ENCODE assay signal across 8 cellular contexts in the genomic region with DNA sequence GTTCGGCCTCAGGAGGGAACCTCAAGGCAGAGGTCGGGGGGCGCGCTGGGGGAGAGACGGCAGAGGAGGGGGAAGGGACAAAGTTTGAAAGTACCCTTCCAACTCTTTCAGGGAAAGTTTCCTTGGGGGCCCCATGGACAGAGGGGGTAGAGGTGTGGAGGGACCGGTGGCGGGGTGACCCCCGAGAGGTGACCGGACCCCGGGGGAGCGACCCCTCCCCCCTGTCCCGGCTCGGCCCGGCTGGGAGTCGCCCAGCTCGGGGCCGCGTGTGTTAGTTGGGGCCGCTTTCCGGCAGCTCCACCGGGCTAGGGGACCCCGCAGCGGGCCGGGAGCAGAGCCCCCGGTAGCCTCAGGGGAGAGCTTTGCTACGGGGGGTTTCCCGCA. TPM values are rescaled to one million over a fixed set of nuclear protein-coding genes. Genes with fewer than 3 reads are reported as not detected.
DNase-seq lines count a peak whose midpoint lies in the region; ATAC-seq and TF ChIP-seq lines count a peak whose summit lies in the region.

No MANE protein-coding gene starts in this region.

- no peak for DNase-seq in AG04450 (ENCODE audit: low read depth, low spot score)
- peak; percentile 36 for DNase-seq in colonic mucosa
- DNase-seq in naive thymus-derived CD8-positive, alpha-beta T cell, result no peak
- no peak for DNase-seq in ureter (ENCODE audit: low spot score)

- H3K36me3 ChIP-seq in HUES64 (ENCODE audit: insufficient read depth, low read length), result no peaks in the 10 kb centered on the region
- H3K36me3 ChIP-seq in colonic mucosa, result no peaks in the 10 kb centered on the region

- H3K27me3 ChIP-seq in AG04450 (ENCODE audit: control insufficient read depth, insufficient read depth, low read length) (no peaks in the 10 kb centered on the region), HUES64 (ENCODE audit: insufficient read depth, low read length) (peaks cover 44% of the 10 kb centered on the region), colonic mucosa (no peaks in the 10 kb centered on the region)

- H3K27ac Mint-ChIP-seq in naive thymus-derived CD8-positive, alpha-beta T cell, result peak overlapping the region in 3 of 10 donors; percentile 24 to 70 (median 25)

- intact Hi-C loops in colonic mucosa (cut with DNase I), result no loop called here

- POLR2A ChIA-PET in AG04450 (lab: Yijun Ruan, JAX), result interaction anchor here (0.7 to 1.6 kb wide), 5 partner anchors 8 to 161 kb away, joined by 3 to 7 read pairs (median 4); a partner anchor contains a TSS
- POLR2A ChIA-PET in naive thymus-derived CD8-positive, alpha-beta T cell (lab: Charles Lee), result no interaction called here

- peaks cover 0 to 2% (median 0%) of the 10 kb centered on the region in 9 donors for H3K9me3 Mint-ChIP-seq in naive thymus-derived CD8-positive, alpha-beta T cell

- TF ChIP-seq CTCF in AG04450 (IDR thresholded peaks at IDR 0.05; ENCODE audit: low read depth, low read length), result no peak
- TF ChIP-seq CTCF in colonic mucosa (IDR thresholded peaks at IDR 0.05), result no peak

- H3K4me1 ChIP-seq in HUES64 (ENCODE audit: insufficient read depth, low read length) (peaks cover 9% of the 10 kb centered on the region; the same call in 1 of the 2 replicates), colonic mucosa (peaks cover 4% of the 10 kb centered on the region)

- H3K4me3 ChIP-seq in AG04450 (ENCODE audit: low read depth, low read length) (peak overlapping the region; percentile 80), HUES64 (ENCODE audit: low read length) (peak overlapping the region; percentile 83), colonic mucosa (peak overlapping the region; percentile 60)

- peak overlapping the region; percentile 90 for H3K9ac ChIP-seq in HUES64 (ENCODE audit: low read depth, low read length)
- peak overlapping the region; percentile 85 to 96 for H3K9ac ChIP-seq in colonic mucosa (ENCODE audit: low read depth in 2 of 2, low read length in 2 of 2)

- peak overlapping the region; percentile 50 to 80 (median 58) for H3K4me3 Mint-ChIP-seq in naive thymus-derived CD8-positive, alpha-beta T cell

- ATAC-seq in naive thymus-derived CD8-positive, alpha-beta T cell, result peak in 1 of 2 donors; percentile 9
- ATAC-seq in HG02970 (IDR thresholded peaks at IDR 0.05; ENCODE audit: low FRiP score, unreplicated experiment), result no peak
- no peak for ATAC-seq in HG03025 (IDR thresholded peaks at IDR 0.05; ENCODE audit: low FRiP score, unreplicated experiment)
- no peak for ATAC-seq in GM19455 (IDR thresholded peaks at IDR 0.05; ENCODE audit: unreplicated experiment)

- peaks cover 18 to 51% (median 44%) of the 10 kb centered on the region in 4 donors for H3K4me1 Mint-ChIP-seq in naive thymus-derived CD8-positive, alpha-beta T cell

- H3K36me3 Mint-ChIP-seq in naive thymus-derived CD8-positive, alpha-beta T cell, result peaks cover 0 to 3% (median 0%) of the 10 kb centered on the region in 3 donors

- peaks cover 22 to 53% (median 46%) of the 10 kb centered on the region in 5 donors for H3K27me3 Mint-ChIP-seq in naive thymus-derived CD8-positive, alpha-beta T cell

- peak overlapping the region; percentile 47 for H3K27ac ChIP-seq in AG04450 (ENCODE audit: low read depth, low read length)
- no peak overlapping the region; the same call in 1 of the 2 replicates for H3K27ac ChIP-seq in HUES64 (ENCODE audit: low read depth, low read length)
- peak overlapping the region; percentile 68 for H3K27ac ChIP-seq in colonic mucosa

- CTCF ChIA-PET in AG04450 (lab: Charles Lee), result interaction anchor here (1.2 kb wide), 1 partner anchor 198 kb away, joined by 3 read pairs; no protein-coding TSS in a partner anchor

- H3K9me3 ChIP-seq in AG04450 (ENCODE audit: control insufficient read depth, insufficient read depth, low read length) (no peaks in the 10 kb centered on the region; the same call in 1 of the 2 replicates), HUES64 (ENCODE audit: insufficient read depth, low read depth, low read length) (no peaks in the 10 kb centered on the region), colonic mucosa (no peaks in the 10 kb centered on the region)

- WGBS in HUES64, result 4% methylated on average over 27 of the region's 27 CpGs

RNA-seq across cellular contexts. Expression of a gene that starts 3.2 kb away (rescaled TPM):
- polyA plus RNA-seq in AG04450 (2011; rRNA removed), result 8.9 and 13.2 TPM in 2 replicates
- 7.3 and 17.3 TPM in 2 replicates for polyA minus RNA-seq in AG04450 (2011; rRNA and poly(A)+ RNA removed)
- 16.9 TPM for polyA plus RNA-seq in HUES64 (2013, experiment 1 of 2)
- polyA plus RNA-seq in HUES64 (2013, experiment 2 of 2), result 20.7 TPM
- total RNA-seq in colonic mucosa (10 to 100 TPM; 13.0 to 23.5 TPM), ureter (13.4 TPM)
- total RNA-seq in naive thymus-derived CD8-positive, alpha-beta T cell, result 1 to 10 TPM; 1.8 to 2.3 TPM
- polyA plus RNA-seq in naive thymus-derived CD8-positive, alpha-beta T cell, result 1 to 10 TPM; 4.0 to 7.6 (median 7.1) TPM

RNA-seq across cellular contexts. Expression of a gene that starts 18.7 kb away (rescaled TPM):
- polyA plus RNA-seq in AG04450 (2011; rRNA removed), result not detected in 2 replicates
- polyA minus RNA-seq in AG04450 (2011; rRNA and poly(A)+ RNA removed), result not detected in 2 replicates
- polyA plus RNA-seq in HUES64 (2013, experiment 1 of 2), result 0.20 TPM
- not detected for polyA plus RNA-seq in HUES64 (2013, experiment 2 of 2)
- total RNA-seq in colonic mucosa (under 1 TPM in 1 of 2 donors, not detected in 1; 0.74 TPM), ureter (not detected)
- not detected for total RNA-seq in naive thymus-derived CD8-positive, alpha-beta T cell
- not detected for polyA plus RNA-seq in naive thymus-derived CD8-positive, alpha-beta T cell

RNA-seq across cellular contexts. Expression of a gene that starts 39.6 kb away (rescaled TPM):
- 11.2 and 13.8 TPM in 2 replicates for polyA plus RNA-seq in AG04450 (2011; rRNA removed)
- polyA minus RNA-seq in AG04450 (2011; rRNA and poly(A)+ RNA removed), result 8.9 and 22.5 TPM in 2 replicates
- 10.6 TPM for polyA plus RNA-seq in HUES64 (2013, experiment 1 of 2)
- polyA plus RNA-seq in HUES64 (2013, experiment 2 of 2), result 10.8 TPM
- total RNA-seq in colonic mucosa (10 to 100 TPM; 27.1 to 34.2 TPM), ureter (26.9 TPM)
- total RNA-seq in naive thymus-derived CD8-positive, alpha-beta T cell, result 10 to 100 TPM; 19.8 to 21.2 TPM
- polyA plus RNA-seq in naive thymus-derived CD8-positive, alpha-beta T cell, result 10 to 100 TPM in 2 of 3 donors, 1 to 10 TPM in 1; 8.2 to 16.1 (median 13.9) TPM

RNA-seq across cellular contexts. Expression of a gene that starts 44.7 kb away (rescaled TPM):
- 833 and 867 TPM in 2 replicates for polyA plus RNA-seq in AG04450 (2011; rRNA removed)
- polyA minus RNA-seq in AG04450 (2011; rRNA and poly(A)+ RNA removed), result 654 and 673 TPM in 2 replicates
- 346 TPM for polyA plus RNA-seq in HUES64 (2013, experiment 1 of 2)
- polyA plus RNA-seq in HUES64 (2013, experiment 2 of 2), result 404 TPM
- total RNA-seq in colonic mucosa (100 to 1,000 TPM; 358 to 451 TPM), ureter (544 TPM)
- 100 to 1,000 TPM; 509 to 544 TPM for total RNA-seq in naive thymus-derived CD8-positive, alpha-beta T cell
- polyA plus RNA-seq in naive thymus-derived CD8-positive, alpha-beta T cell, result 100 to 1,000 TPM; 310 to 395 (median 322) TPM
